In the genomic region with DNA sequence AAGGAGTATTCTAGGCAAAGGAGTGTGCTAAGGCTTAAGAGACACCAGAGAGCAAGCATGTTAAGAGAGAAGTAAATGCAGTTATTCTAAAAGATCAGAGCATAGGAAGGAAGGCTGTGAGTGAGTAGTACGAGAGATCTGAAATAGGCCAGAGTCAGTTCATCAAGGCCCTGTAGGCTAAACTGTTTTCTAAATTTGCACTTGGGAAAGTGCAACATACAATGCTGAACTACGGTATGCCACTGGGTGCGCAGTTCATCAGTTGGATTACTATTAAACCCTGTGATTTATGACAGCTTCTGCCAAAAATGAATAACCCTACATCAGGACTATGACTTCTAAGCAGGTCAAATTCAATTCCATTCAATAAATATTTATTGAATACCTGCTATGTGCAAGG, we compare ENCODE assay signal across 2 cellular contexts.
TF ChIP-seq lines count a peak whose summit lies in the region.

No MANE protein-coding gene starts in this region.

TF ChIP-seq in WTC11, 78 proteins besides CTCF, POLR2A, EP300 and RAD21:
- TF ChIP-seq MLX (CRISPR knock-in tag; IDR thresholded peaks at IDR 0.05) (no peak), ZNF263 (CRISPR knock-in tag; IDR thresholded peaks at IDR 0.05; ENCODE audit: low read depth) (no peak), HMGXB4 (CRISPR knock-in tag; IDR thresholded peaks at IDR 0.05) (no peak), SP1 (CRISPR knock-in tag; conservative IDR thresholded peaks at IDR 0.05) (no peak), TEAD1 (CRISPR knock-in tag; IDR thresholded peaks at IDR 0.05) (no peak), ZNF317 (CRISPR knock-in tag; IDR thresholded peaks at IDR 0.05; ENCODE audit: borderline replicate concordance, low read depth) (no peak)
- TF ChIP-seq, protein P1, sequence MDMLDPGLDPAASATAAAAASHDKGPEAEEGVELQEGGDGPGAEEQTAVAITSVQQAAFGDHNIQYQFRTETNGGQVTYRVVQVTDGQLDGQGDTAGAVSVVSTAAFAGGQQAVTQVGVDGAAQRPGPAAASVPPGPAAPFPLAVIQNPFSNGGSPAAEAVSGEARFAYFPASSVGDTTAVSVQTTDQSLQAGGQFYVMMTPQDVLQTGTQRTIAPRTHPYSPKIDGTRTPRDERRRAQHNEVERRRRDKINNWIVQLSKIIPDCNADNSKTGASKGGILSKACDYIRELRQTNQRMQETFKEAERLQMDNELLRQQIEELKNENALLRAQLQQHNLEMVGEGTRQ (CRISPR knock-in tag; IDR thresholded peaks at IDR 0.05), result no peak
TF ChIP-seq in WTC11: peak in this region for 0.

TF ChIP-seq in HepG2, 621 proteins besides CTCF, POLR2A, EP300 and RAD21:
- TF ChIP-seq KDM5A (IDR thresholded peaks at IDR 0.05; ENCODE audit: borderline replicate concordance, low read length) (no peak), GPBP1L1 (CRISPR knock-in tag; IDR thresholded peaks at IDR 0.05) (no peak), ZNF670 (CRISPR knock-in tag; IDR thresholded peaks at IDR 0.05; ENCODE audit: borderline replicate concordance) (no peak), PRDM4 (CRISPR knock-in tag; IDR thresholded peaks at IDR 0.05; ENCODE audit: borderline replicate concordance) (no peak), TCF12 (IDR thresholded peaks at IDR 0.05) (no peak), TCF12 (CRISPR knock-in tag; IDR thresholded peaks at IDR 0.05) (no peak), SNRNP70 (IDR thresholded peaks at IDR 0.05; ENCODE audit: low read depth, low read length) (no peak)
- TF ChIP-seq, protein P2, sequence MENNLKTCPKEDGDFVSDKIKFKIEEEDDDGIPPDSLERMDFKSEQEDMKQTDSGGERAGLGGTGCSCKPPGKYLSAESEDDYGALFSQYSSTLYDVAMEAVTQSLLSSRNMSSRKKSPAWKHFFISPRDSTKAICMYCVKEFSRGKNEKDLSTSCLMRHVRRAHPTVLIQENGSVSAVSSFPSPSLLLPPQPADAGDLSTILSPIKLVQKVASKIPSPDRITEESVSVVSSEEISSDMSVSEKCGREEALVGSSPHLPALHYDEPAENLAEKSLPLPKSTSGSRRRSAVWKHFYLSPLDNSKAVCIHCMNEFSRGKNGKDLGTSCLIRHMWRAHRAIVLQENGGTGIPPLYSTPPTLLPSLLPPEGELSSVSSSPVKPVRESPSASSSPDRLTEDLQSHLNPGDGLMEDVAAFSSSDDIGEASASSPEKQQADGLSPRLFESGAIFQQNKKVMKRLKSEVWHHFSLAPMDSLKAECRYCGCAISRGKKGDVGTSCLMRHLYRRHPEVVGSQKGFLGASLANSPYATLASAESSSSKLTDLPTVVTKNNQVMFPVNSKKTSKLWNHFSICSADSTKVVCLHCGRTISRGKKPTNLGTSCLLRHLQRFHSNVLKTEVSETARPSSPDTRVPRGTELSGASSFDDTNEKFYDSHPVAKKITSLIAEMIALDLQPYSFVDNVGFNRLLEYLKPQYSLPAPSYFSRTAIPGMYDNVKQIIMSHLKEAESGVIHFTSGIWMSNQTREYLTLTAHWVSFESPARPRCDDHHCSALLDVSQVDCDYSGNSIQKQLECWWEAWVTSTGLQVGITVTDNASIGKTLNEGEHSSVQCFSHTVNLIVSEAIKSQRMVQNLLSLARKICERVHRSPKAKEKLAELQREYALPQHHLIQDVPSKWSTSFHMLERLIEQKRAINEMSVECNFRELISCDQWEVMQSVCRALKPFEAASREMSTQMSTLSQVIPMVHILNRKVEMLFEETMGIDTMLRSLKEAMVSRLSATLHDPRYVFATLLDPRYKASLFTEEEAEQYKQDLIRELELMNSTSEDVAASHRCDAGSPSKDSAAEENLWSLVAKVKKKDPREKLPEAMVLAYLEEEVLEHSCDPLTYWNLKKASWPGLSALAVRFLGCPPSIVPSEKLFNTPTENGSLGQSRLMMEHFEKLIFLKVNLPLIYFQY (CRISPR knock-in tag; IDR thresholded peaks at IDR 0.05; ENCODE audit: borderline replicate concordance), result no peak
